Comparison of ENCODE assay signal across 10 cellular contexts in the genomic region with DNA sequence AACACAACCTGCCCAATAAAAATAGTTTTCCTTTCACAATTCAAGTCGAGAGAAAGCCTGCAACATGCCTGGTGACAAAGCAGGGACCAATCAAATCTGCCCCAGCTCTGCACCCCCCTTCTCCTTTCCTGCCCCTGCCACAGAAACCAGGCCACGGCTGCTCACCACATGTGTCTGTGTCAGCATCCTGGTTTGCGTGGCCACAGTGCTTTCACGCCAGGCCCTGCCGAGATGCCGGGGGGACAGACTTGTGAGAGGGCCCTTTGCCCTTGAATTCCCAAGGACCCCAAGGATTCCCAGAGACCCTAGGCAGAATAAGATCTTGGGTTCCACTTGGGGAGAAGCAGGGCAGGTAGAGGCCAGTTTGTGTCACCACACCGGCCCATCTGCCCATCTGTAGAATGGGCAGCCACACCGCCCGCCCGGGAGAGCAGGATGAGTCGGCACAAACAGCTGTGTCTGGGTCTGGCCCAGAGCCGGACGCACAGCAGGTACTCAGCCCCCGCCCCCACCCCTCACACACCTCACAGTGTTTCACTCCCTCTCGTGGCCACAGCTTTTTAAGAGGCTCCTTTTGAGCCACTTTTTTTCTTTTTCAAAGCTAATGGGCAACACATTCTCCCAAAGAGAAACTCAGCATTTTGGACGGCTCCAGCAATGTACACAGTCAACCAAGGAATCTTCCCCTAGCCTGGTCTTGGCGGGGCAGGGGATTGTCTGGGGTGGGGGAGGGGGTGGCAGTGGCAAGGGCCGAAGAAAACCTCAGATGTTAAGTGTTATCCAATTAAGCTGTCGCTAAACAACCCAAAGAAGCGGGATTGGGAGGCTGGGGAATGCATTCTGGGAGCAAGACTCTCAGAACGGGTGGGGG. TPM values are rescaled to one million over a fixed set of nuclear protein-coding genes. Genes with fewer than 3 reads are reported as not detected.
DNase-seq lines count a peak whose midpoint lies in the region; ATAC-seq, FAIRE-seq and TF ChIP-seq lines count a peak whose summit lies in the region.
"Had no signal": no experiment of that assay in that cellular context is flagged by ENCODE, and none has a peak within 500 bp of the region (broad histone marks: within the 10 kb centered on the region; RNA-seq: fewer than 3 reads in every experiment).

No MANE protein-coding gene starts in this region.

- ATAC-seq in GM19397 (IDR thresholded peaks at IDR 0.05; ENCODE audit: unreplicated experiment): no peak

- no peak overlapping the region for H3K27ac ChIP-seq in iPS DF 6.9 (ENCODE audit: low read length)

- no peak for TF ChIP-seq CTCF in endothelial cell (IDR thresholded peaks at IDR 0.05; ENCODE audit: unreplicated experiment)

- H3K27me3 Mint-ChIP-seq in endothelial cell (ENCODE audit: unreplicated experiment): no peaks in the 10 kb centered on the region

- peaks cover 3% of the 10 kb centered on the region for H3K4me1 ChIP-seq in iPS DF 6.9 (ENCODE audit: control insufficient read depth, insufficient read depth, low read length)

- no peaks in the 10 kb centered on the region for H3K36me3 ChIP-seq in iPS DF 6.9 (ENCODE audit: control insufficient read depth, insufficient read depth, low read length)

- H3K27me3 ChIP-seq in iPS DF 6.9 (ENCODE audit: control insufficient read depth, insufficient read depth, low read length): no peaks in the 10 kb centered on the region

- WGBS in iPS DF 6.9 (ENCODE audit: insufficient coverage, insufficient read length): no CpG with 5 or more reads among the region's 21 CpGs

- DNase-seq in Jurkat, Clone E6-1 (ENCODE audit: low read depth, low spot score): peak; percentile 20
- peak; percentile 64 for DNase-seq in activated CD8-positive, alpha-beta memory T cell treated with anti-CD3 and anti-CD28 coated beads, Interleukin-2, amount 50 U/mL, for 24 hours (ENCODE audit: extremely low read depth)
- DNase-seq in iPS DF 6.9 (ENCODE audit: low read depth, low spot score) (no peak), endothelial cell (ENCODE audit: low spot score) (no peak), OCI-M2 (lab: John Stamatoyannopoulos, UW; ENCODE audit: unreplicated experiment) (no peak), RCC 7860 (ENCODE audit: low spot score) (no peak)
- DNase-seq in stimulated activated CD4-positive, alpha-beta T cell treated with anti-CD3 and anti-CD28 coated beads, TNF-alpha, amount 100 ng/mL, for 4 hours (ENCODE audit: low read depth in 3 of 3): peak; percentile 55 to 63 (median 62)
- DNase-seq: glutamatergic neuron, NCI-H2081 treated with DMSO at 0.1 percent for 48 hours had no signal

- H3K36me3 Mint-ChIP-seq in endothelial cell (ENCODE audit: low read depth, unreplicated experiment): no peaks in the 10 kb centered on the region

- no peak for FAIRE-seq in RCC 7860 (lab: Jason Lieb, UNC)

- H3K4me3 ChIP-seq in Jurkat, Clone E6-1 (ENCODE audit: low read length): no peak overlapping the region
- peak overlapping the region; percentile 11; the same call in 1 of the 2 replicates for H3K4me3 ChIP-seq in iPS DF 6.9 (ENCODE audit: low read length)

- H3K9me3 ChIP-seq in iPS DF 6.9 (ENCODE audit: control insufficient read depth, insufficient read depth, low read length): no peaks in the 10 kb centered on the region

- peaks cover 4% of the 10 kb centered on the region for H3K4me1 Mint-ChIP-seq in endothelial cell (ENCODE audit: unreplicated experiment)

- no peaks in the 10 kb centered on the region for H3K9me3 Mint-ChIP-seq in endothelial cell (ENCODE audit: unreplicated experiment)

- H3K4me3 Mint-ChIP-seq in endothelial cell (ENCODE audit: unreplicated experiment): no peak overlapping the region

- H3K27ac Mint-ChIP-seq in endothelial cell (ENCODE audit: unreplicated experiment): no peak overlapping the region

RNA-seq across cellular contexts. Expression of gene BCL11B, which starts 41.5 kb away (rescaled TPM):
- polyA plus RNA-seq in Jurkat, Clone E6-1 (2012; ENCODE audit: insufficient read depth, insufficient read length): 10.6 TPM
- total RNA-seq in endothelial cell (ENCODE audit: unreplicated experiment): 1.0 TPM

Comparison
In these comparisons a context has a peak if more than half of its experiments do, and no peak if none do; other contexts are left out.
1. DNase-seq: peak in Jurkat, Clone E6-1 (single experiment), activated CD8-positive, alpha-beta memory T cell treated with anti-CD3 and anti-CD28 coated beads, Interleukin-2, amount 50 U/mL, for 24 hours (single experiment) and stimulated activated CD4-positive, alpha-beta T cell treated with anti-CD3 and anti-CD28 coated beads, TNF-alpha, amount 100 ng/mL, for 4 hours (3 of 3); none in iPS DF 6.9 (single experiment), endothelial cell (single experiment), OCI-M2 (single experiment) and RCC 7860 (single experiment).